In the genomic region with DNA sequence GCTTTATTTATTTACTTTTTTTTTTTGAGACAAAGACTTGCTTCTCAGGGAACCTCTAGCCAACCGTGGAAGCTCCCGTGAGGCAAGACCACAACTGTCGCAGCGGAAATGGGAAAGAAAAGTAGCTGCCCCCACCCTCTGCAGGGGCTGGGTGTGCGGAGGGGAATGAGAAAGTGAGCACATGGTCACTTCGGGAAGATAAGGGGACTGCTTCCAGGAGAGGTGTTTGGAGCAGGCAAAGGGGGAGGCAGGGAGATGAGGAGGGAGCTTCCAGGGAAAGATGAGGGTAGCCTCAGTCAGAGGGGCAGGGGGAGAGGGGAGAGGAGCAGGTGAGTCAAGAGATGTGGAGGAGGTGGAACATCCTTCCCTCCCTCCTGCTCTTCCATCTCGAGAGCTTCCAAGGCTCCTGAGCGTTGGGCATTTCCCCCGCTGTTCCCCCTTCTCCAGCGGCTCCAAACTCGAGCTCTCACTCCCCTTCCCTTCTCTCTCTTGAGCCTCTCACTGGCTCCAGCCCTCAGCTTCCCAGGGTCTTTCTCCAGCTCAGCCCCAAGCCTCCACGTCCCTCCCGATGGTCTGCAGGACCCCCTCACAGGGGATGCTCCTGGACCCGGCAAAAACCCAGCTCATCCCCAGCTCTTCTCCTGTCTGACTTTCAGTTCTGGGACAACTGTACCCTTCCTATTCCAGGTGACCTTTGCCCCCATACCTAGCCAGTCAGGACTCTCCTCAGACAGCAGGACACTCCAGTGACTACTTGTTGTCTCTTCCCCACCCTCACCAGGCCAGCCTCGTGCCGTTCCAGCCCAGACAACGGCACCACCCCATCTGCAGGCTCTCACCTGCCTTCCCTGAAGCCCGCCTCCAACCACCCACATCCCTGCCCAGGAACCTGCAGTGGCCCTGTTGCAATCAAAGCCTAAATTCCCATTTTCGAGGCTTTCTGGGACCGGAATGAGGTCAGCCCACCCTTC, we compare ENCODE assay signal across 14 cellular contexts. TPM values are rescaled to one million over a fixed set of nuclear protein-coding genes. Genes with fewer than 3 reads are reported as not detected.
DNase-seq lines count a peak whose midpoint lies in the region; ATAC-seq lines count a peak whose summit lies in the region.
"Had no signal": no experiment of that assay in that cellular context is flagged by ENCODE, and none has a peak within 500 bp of the region (broad histone marks: within the 10 kb centered on the region; RNA-seq: fewer than 3 reads in every experiment).

No MANE protein-coding gene starts in this region.

- peaks cover 30% of the 10 kb centered on the region for H3K36me3 Mint-ChIP-seq in stimulated activated naive CD8-positive, alpha-beta T cell treated with anti-CD3 and anti-CD28 coated beads, Interleukin-15, Interleukin-2, amounts not matched to agents 100 ng/mL and 50 ng/mL, for 24 hours (ENCODE audit: low read depth)
- H3K36me3 Mint-ChIP-seq in activated T-helper 17 cell treated with anti-CD3 and anti-CD28 coated beads, Interleukin-2, amount 50 U/mL, for 72 hours (ENCODE audit: low read depth) = peaks cover 97% of the 10 kb centered on the region

- ATAC-seq in stimulated activated naive CD8-positive, alpha-beta T cell treated with anti-CD3 and anti-CD28 coated beads, Interleukin-15, Interleukin-2, amounts not matched to agents 100 U/mL and 50 U/mL, for 24 hours = no peak
- ATAC-seq in activated T-helper 17 cell treated with anti-CD3 and anti-CD28 coated beads, Interleukin-2, amount 50 U/mL, for 72 hours (replicated peaks) = no peak
- ATAC-seq in left lobe of liver (peak; percentile 81), HG02610 (IDR thresholded peaks at IDR 0.05; ENCODE audit: unreplicated experiment) (no peak), GM21737 (IDR thresholded peaks at IDR 0.05; ENCODE audit: unreplicated experiment) (no peak), GM21717 (IDR thresholded peaks at IDR 0.05; ENCODE audit: unreplicated experiment) (no peak)
- ATAC-seq: Panc1 had no signal

- DNase-seq in stimulated activated naive CD8-positive, alpha-beta T cell treated with anti-CD3 and anti-CD28 coated beads, Interleukin-15, Interleukin-2, amounts not matched to agents 100 U/mL and 50 U/mL, for 24 hours = no peak
- DNase-seq in left lobe of liver (ENCODE audit: low spot score) (no peak), DMS114 treated with DMSO at 0.1 percent for 48 hours (lab: John Stamatoyannopoulos, UW; ENCODE audit: unreplicated experiment) (no peak)
- DNase-seq: NCI-H2107, nephron progenitor cell had no signal

- H3K9me3 Mint-ChIP-seq in stimulated activated naive CD8-positive, alpha-beta T cell treated with anti-CD3 and anti-CD28 coated beads, Interleukin-15, Interleukin-2, amounts not matched to agents 100 ng/mL and 50 ng/mL, for 24 hours = peaks cover 2% of the 10 kb centered on the region
- H3K9me3 Mint-ChIP-seq in activated T-helper 17 cell treated with anti-CD3 and anti-CD28 coated beads, Interleukin-2, amount 50 U/mL, for 72 hours = no peaks in the 10 kb centered on the region

- H3K4me1 Mint-ChIP-seq in stimulated activated naive CD8-positive, alpha-beta T cell treated with anti-CD3 and anti-CD28 coated beads, Interleukin-15, Interleukin-2, amounts not matched to agents 100 ng/mL and 50 ng/mL, for 24 hours (ENCODE audit: low read depth) = peaks cover 76% of the 10 kb centered on the region
- H3K4me1 Mint-ChIP-seq in activated T-helper 17 cell treated with anti-CD3 and anti-CD28 coated beads, Interleukin-2, amount 50 U/mL, for 72 hours = peaks cover 35% of the 10 kb centered on the region

- peak overlapping the region; percentile 84 for H3K4me3 Mint-ChIP-seq in stimulated activated naive CD8-positive, alpha-beta T cell treated with anti-CD3 and anti-CD28 coated beads, Interleukin-15, Interleukin-2, amounts not matched to agents 100 ng/mL and 50 ng/mL, for 24 hours
- H3K4me3 Mint-ChIP-seq in activated T-helper 17 cell treated with anti-CD3 and anti-CD28 coated beads, Interleukin-2, amount 50 U/mL, for 72 hours = peak overlapping the region; percentile 96
- H3K4me3 Mint-ChIP-seq: nephron progenitor cell had no signal

- no peaks in the 10 kb centered on the region for H3K27me3 Mint-ChIP-seq in stimulated activated naive CD8-positive, alpha-beta T cell treated with anti-CD3 and anti-CD28 coated beads, Interleukin-15, Interleukin-2, amounts not matched to agents 100 ng/mL and 50 ng/mL, for 24 hours
- H3K27me3 Mint-ChIP-seq in activated T-helper 17 cell treated with anti-CD3 and anti-CD28 coated beads, Interleukin-2, amount 50 U/mL, for 72 hours = no peaks in the 10 kb centered on the region
- H3K27me3 Mint-ChIP-seq: IgD-negative memory B cell had no signal

- H3K27ac Mint-ChIP-seq in stimulated activated naive CD8-positive, alpha-beta T cell treated with anti-CD3 and anti-CD28 coated beads, Interleukin-15, Interleukin-2, amounts not matched to agents 100 ng/mL and 50 ng/mL, for 24 hours = peak overlapping the region; percentile 99
- H3K27ac Mint-ChIP-seq in activated T-helper 17 cell treated with anti-CD3 and anti-CD28 coated beads, Interleukin-2, amount 50 U/mL, for 72 hours = peak overlapping the region; percentile 89
- H3K27ac Mint-ChIP-seq: nephron progenitor cell had no signal

RNA-seq across cellular contexts. Expression of a gene that starts 4.0 kb away (rescaled TPM):
- 100 to 1,000 TPM; 425 to 498 TPM for total RNA-seq in activated T-helper 17 cell treated with anti-CD3 and anti-CD28 coated beads, Interleukin-2, amount 50 U/mL, for 72 hours
- total RNA-seq in left lobe of liver = 1.1 TPM

RNA-seq across cellular contexts. Expression of a gene that starts 36.2 kb away (rescaled TPM):
- 100 to 1,000 TPM in 1 of 2 donors, 10 to 100 TPM in 1; 86.6 to 343 TPM for total RNA-seq in activated T-helper 17 cell treated with anti-CD3 and anti-CD28 coated beads, Interleukin-2, amount 50 U/mL, for 72 hours
- 107 TPM for total RNA-seq in left lobe of liver
- total RNA-seq: ascending aorta, epithelial cell of proximal tubule had no signal

RNA-seq across cellular contexts. Expression of a gene that starts 42.3 kb away (rescaled TPM):
- total RNA-seq in activated T-helper 17 cell treated with anti-CD3 and anti-CD28 coated beads, Interleukin-2, amount 50 U/mL, for 72 hours = 10 to 100 TPM in 1 of 2 donors, 1 to 10 TPM in 1; 5.0 to 16.3 TPM
- total RNA-seq in left lobe of liver = 12.6 TPM

Comparison
In these comparisons a context has a peak if more than half of its experiments do, and no peak if none do; other contexts are left out.
1. RNA of a gene that starts 4.0 kb away (total RNA-seq): 425 to 498 TPM in activated T-helper 17 cell treated with anti-CD3 and anti-CD28 coated beads, Interleukin-2, amount 50 U/mL, for 72 hours; 1.1 TPM in left lobe of liver (single experiment); every median in the first group is over 100 times any median in the second.